Comparison of ENCODE assay signal across 8 cellular contexts in the genomic region with DNA sequence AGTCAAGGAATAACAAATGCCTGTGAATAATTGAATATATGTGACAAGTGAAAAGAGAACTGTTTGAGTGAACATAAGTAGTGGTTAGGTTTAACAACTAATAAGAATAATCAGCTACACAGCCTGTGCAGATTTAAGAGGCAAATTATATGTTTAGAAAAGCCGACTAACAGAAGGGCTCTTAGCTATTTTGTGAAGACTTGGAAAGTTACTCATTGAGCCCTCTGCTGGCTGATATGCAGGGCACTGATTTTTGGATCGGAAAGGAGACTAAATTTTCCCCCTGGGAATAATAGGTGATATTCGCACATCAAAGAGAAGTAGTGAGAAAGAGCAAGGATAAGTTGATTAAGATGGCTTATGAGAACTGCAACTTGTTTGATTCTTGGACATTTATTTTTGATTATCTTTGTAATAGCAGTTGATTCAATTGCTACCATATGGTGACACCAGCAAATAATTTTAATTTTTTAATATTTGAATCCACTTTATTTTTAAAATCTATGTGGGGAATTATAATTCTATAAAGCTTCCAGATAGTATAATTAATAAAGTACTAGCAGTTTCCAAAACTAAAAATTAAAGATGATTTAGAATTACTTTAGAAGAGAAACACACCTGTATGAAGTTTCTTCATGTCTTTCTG.
DNase-seq lines count a peak whose midpoint lies in the region; ATAC-seq and TF ChIP-seq lines count a peak whose summit lies in the region.

No MANE protein-coding gene starts in this region.

- H3K36me3 Mint-ChIP-seq in type B pancreatic cell, result no peaks in the 10 kb centered on the region
- no peaks in the 10 kb centered on the region for H3K36me3 Mint-ChIP-seq in CD4-positive, alpha-beta T cell (ENCODE audit: low read depth)

- DNase-seq in GM04503 (ENCODE audit: low read depth) (peak; percentile 29), LNCaP clone FGC (ENCODE audit: low read depth) (peak; percentile 17), WERI-Rb-1 (peak; percentile 14), iPS DF 6.9 (ENCODE audit: low read depth, low spot score) (peak; percentile 33), type B pancreatic cell (ENCODE audit: extremely low spot score, unreplicated experiment) (no peak)
- no peak for DNase-seq in CD4-positive, alpha-beta T cell

- H3K27ac Mint-ChIP-seq in type B pancreatic cell, result no peak overlapping the region
- H3K27ac Mint-ChIP-seq in CD4-positive, alpha-beta T cell, result no peak overlapping the region

- H3K27me3 ChIP-seq in WERI-Rb-1 (ENCODE audit: insufficient read depth, low read depth, severe bottlenecking), result no peaks in the 10 kb centered on the region
- no peaks in the 10 kb centered on the region for H3K27me3 ChIP-seq in iPS DF 6.9 (ENCODE audit: control insufficient read depth, insufficient read depth, low read length)
- no peaks in the 10 kb centered on the region for H3K27me3 ChIP-seq in CD4-positive, alpha-beta T cell (ENCODE audit: control insufficient read depth, insufficient read depth, low read length)

- no peaks in the 10 kb centered on the region for H3K27me3 Mint-ChIP-seq in type B pancreatic cell
- H3K27me3 Mint-ChIP-seq in CD4-positive, alpha-beta T cell, result no peaks in the 10 kb centered on the region

- H3K4me1 Mint-ChIP-seq in type B pancreatic cell (ENCODE audit: unreplicated experiment), result peaks cover 6% of the 10 kb centered on the region
- H3K4me1 Mint-ChIP-seq in CD4-positive, alpha-beta T cell (ENCODE audit: low read depth), result no peaks in the 10 kb centered on the region

- POLR2A ChIA-PET in CD4-positive, alpha-beta T cell (lab: Charles Lee), result no interaction called here

- H3K4me3 ChIP-seq in LNCaP clone FGC (ENCODE audit: low read depth, low read length), result no peak overlapping the region
- H3K4me3 ChIP-seq in WERI-Rb-1 (ENCODE audit: low read depth, low read length), result no peak overlapping the region
- H3K4me3 ChIP-seq in iPS DF 6.9 (ENCODE audit: low read length), result no peak overlapping the region

- no peaks in the 10 kb centered on the region for H3K4me1 ChIP-seq in iPS DF 6.9 (ENCODE audit: control insufficient read depth, insufficient read depth, low read length)

- TF ChIP-seq CTCF in LNCaP clone FGC (IDR thresholded peaks at IDR 0.05; ENCODE audit: control insufficient read depth, extremely low read depth, insufficient read depth) (peak; percentile 56), WERI-Rb-1 (IDR thresholded peaks at IDR 0.05; ENCODE audit: low read depth, low read length) (peak; percentile 62), type B pancreatic cell (conservative IDR thresholded peaks at IDR 0.05) (peak; percentile 84)
- no peak for TF ChIP-seq CTCF in CD4-positive, alpha-beta T cell (IDR thresholded peaks at IDR 0.05)

- ATAC-seq in HG03460 (IDR thresholded peaks at IDR 0.05; ENCODE audit: unreplicated experiment) (no peak), GM19328 (IDR thresholded peaks at IDR 0.05; ENCODE audit: unreplicated experiment) (no peak)
- no peak for ATAC-seq in CD4-positive, alpha-beta T cell (ENCODE audit: poor library complexity)

- no CpG with 5 or more reads among the region's 3 CpGs for WGBS in iPS DF 6.9 (ENCODE audit: insufficient coverage, insufficient read length)

- H3K36me3 ChIP-seq in WERI-Rb-1 (no peaks in the 10 kb centered on the region), iPS DF 6.9 (ENCODE audit: control insufficient read depth, insufficient read depth, low read length) (no peaks in the 10 kb centered on the region)

- H3K4me3 Mint-ChIP-seq in type B pancreatic cell, result no peak overlapping the region
- H3K4me3 Mint-ChIP-seq in CD4-positive, alpha-beta T cell, result no peak overlapping the region

- CTCF ChIA-PET in CD4-positive, alpha-beta T cell (lab: Charles Lee), result no interaction called here

- H3K9me3 ChIP-seq in WERI-Rb-1 (ENCODE audit: severe bottlenecking) (no peaks in the 10 kb centered on the region), iPS DF 6.9 (ENCODE audit: control insufficient read depth, insufficient read depth, low read length) (no peaks in the 10 kb centered on the region)
- H3K9me3 ChIP-seq in CD4-positive, alpha-beta T cell (ENCODE audit: control insufficient read depth, low read length), result no peaks in the 10 kb centered on the region

- H3K27ac ChIP-seq in WERI-Rb-1 (no peak overlapping the region), iPS DF 6.9 (ENCODE audit: low read length) (no peak overlapping the region)
- H3K27ac ChIP-seq in CD4-positive, alpha-beta T cell (ENCODE audit: low read depth, low read length), result no peak overlapping the region

- no peaks in the 10 kb centered on the region for H3K9me3 Mint-ChIP-seq in type B pancreatic cell
- no peaks in the 10 kb centered on the region for H3K9me3 Mint-ChIP-seq in CD4-positive, alpha-beta T cell

- intact Hi-C loops in CD4-positive, alpha-beta T cell (cut with DNase I, micrococcal nuclease), result no loop called here

Comparison
In these comparisons a context has a peak if more than half of its experiments do, and no peak if none do; other contexts are left out.
1. DNase-seq: peak in GM04503 (single experiment), LNCaP clone FGC (single experiment), WERI-Rb-1 (single experiment) and iPS DF 6.9 (single experiment); none in type B pancreatic cell (single experiment) and CD4-positive, alpha-beta T cell (0 of 10).